In the genomic region with DNA sequence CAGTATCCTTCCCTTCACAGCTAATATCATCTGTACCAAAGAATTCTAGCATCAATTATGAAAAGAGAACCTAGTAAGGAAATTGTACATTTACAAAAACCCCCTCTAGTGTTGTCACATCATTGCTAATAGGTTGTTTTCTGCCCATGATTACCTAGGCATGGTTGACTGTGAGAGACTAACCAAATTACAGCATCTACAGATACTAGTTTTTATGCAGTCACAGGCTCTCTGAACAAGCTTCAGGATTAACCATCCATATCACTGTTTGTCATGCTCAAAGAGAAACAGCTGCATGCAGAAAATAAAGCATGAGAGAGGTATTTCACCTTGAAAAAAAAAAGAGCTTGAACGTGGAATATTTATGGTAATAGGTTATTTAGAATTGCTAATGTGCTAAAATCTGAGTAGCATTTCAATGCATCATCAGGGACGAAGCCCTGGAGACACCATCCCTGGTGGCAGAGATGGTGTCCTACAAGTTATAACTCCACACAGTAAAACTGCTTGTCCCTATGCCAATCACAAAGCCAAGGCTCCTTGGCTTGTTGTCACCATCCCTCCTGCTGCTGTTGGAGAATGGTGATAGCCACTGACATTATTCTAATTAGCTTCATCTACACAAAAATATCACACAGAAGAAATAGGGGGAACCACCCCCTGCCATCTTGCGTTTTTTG, we compare ENCODE assay signal across 1 cellular context.
TF ChIP-seq lines count a peak whose summit lies in the region.

No MANE protein-coding gene starts in this region.

TF ChIP-seq in H1, 55 proteins besides CTCF, POLR2A, EP300 and RAD21:
- TF ChIP-seq SUZ12 (IDR thresholded peaks at IDR 0.05; ENCODE audit: low read length), result no peak
- TF ChIP-seq, protein P1, sequence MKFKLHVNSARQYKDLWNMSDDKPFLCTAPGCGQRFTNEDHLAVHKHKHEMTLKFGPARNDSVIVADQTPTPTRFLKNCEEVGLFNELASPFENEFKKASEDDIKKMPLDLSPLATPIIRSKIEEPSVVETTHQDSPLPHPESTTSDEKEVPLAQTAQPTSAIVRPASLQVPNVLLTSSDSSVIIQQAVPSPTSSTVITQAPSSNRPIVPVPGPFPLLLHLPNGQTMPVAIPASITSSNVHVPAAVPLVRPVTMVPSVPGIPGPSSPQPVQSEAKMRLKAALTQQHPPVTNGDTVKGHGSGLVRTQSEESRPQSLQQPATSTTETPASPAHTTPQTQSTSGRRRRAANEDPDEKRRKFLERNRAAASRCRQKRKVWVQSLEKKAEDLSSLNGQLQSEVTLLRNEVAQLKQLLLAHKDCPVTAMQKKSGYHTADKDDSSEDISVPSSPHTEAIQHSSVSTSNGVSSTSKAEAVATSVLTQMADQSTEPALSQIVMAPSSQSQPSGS (IDR thresholded peaks at IDR 0.05; ENCODE audit: low read length), result no peak
- TF ChIP-seq CBX8 (IDR thresholded peaks at IDR 0.05; ENCODE audit: borderline replicate concordance, low read depth, low read length), result no peak
- TF ChIP-seq RNF2 (IDR thresholded peaks at IDR 0.05; ENCODE audit: borderline replicate concordance, low read depth, low read length, missing control alignments, poor library complexity, severe bottlenecking), result no peak
- TF ChIP-seq, protein P2, sequence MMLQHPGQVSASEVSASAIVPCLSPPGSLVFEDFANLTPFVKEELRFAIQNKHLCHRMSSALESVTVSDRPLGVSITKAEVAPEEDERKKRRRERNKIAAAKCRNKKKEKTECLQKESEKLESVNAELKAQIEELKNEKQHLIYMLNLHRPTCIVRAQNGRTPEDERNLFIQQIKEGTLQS (IDR thresholded peaks at IDR 0.05; ENCODE audit: insufficient read depth, low read depth, low read length), result no peak
- TF ChIP-seq HDAC2 (IDR thresholded peaks at IDR 0.05; ENCODE audit: borderline replicate concordance in 1 of 2, low read depth in 2 of 2, low read length in 2 of 2), result no peak
